In genomic region chr20:63306673-63307537, GRCh38 we compare ENCODE assay signal across 2 cellular contexts.
TF ChIP-seq lines count a peak whose summit lies in the region.

No MANE protein-coding gene starts in this region.

TF ChIP-seq in HEK293, 187 proteins besides CTCF, POLR2A, EP300 and RAD21:
- peak; percentile 35 for TF ChIP-seq ZIC2 (tag by site-specific recombination; IDR thresholded peaks at IDR 0.05)
- TF ChIP-seq ZNF221 (tag by site-specific recombination; IDR thresholded peaks at IDR 0.05; ENCODE audit: borderline replicate concordance): no peak

TF ChIP-seq in K562, 482 proteins besides CTCF, POLR2A, EP300 and RAD21:
- TF ChIP-seq TEAD2 (tag; IDR thresholded peaks at IDR 0.05) (no peak), ZKSCAN8 (CRISPR knock-in tag; IDR thresholded peaks at IDR 0.05) (no peak), ZFP36 (IDR thresholded peaks at IDR 0.05; ENCODE audit: low read depth, low read length, partially characterized antibody) (peak; percentile 7)
- TF ChIP-seq, protein P1, sequence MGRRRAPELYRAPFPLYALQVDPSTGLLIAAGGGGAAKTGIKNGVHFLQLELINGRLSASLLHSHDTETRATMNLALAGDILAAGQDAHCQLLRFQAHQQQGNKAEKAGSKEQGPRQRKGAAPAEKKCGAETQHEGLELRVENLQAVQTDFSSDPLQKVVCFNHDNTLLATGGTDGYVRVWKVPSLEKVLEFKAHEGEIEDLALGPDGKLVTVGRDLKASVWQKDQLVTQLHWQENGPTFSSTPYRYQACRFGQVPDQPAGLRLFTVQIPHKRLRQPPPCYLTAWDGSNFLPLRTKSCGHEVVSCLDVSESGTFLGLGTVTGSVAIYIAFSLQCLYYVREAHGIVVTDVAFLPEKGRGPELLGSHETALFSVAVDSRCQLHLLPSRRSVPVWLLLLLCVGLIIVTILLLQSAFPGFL (CRISPR knock-in tag; IDR thresholded peaks at IDR 0.05): no peak
